11 cellular contexts compared by ENCODE assay signal in genomic region chr9:122821278-122821952, GRCh38. TPM values are rescaled to one million over a fixed set of nuclear protein-coding genes. Genes with fewer than 3 reads are reported as not detected.
DNase-seq lines count a peak whose midpoint lies in the region; ATAC-seq, FAIRE-seq and TF ChIP-seq lines count a peak whose summit lies in the region.
"Had no signal": no experiment of that assay in that cellular context is flagged by ENCODE, and none has a peak within 500 bp of the region (broad histone marks: within the 10 kb centered on the region; RNA-seq: fewer than 3 reads in every experiment).

No MANE protein-coding gene starts in this region.

- peak overlapping the region; percentile 23; the same call in 1 of the 2 replicates for H3K4me2 ChIP-seq in K562 (ENCODE audit: insufficient read depth, low read length)

- intact Hi-C loops in K562 (cut with micrococcal nuclease) (no loop called here), right lobe of liver (cut with DNase I) (no loop called here)

- in situ Hi-C loops in K562 (cut with MboI) = loop anchor here (10.0 kb wide), 1 partner anchor 523 kb away; no protein-coding TSS in a partner anchor

- no peak overlapping the region for H3K4me3 Mint-ChIP-seq in activated T-cell treated with anti-CD3 and anti-CD28 coated beads, Interleukin-2, amount 50 U/mL, for 24 hours
- H3K4me3 Mint-ChIP-seq in activated T-cell treated with anti-CD3 and anti-CD28 coated beads, Interleukin-2, amount 50 U/mL, for 4 hours = no peak overlapping the region
- H3K4me3 Mint-ChIP-seq: activated CD8-positive, alpha-beta T cell treated with anti-CD3 and anti-CD28 coated beads, Interleukin-2, amount 10 ng/mL, durations not matched to agents 7 days and 5 days had no signal

- H3K79me2 ChIP-seq in K562 (ENCODE audit: control insufficient read depth, insufficient read depth, low read length) = peaks cover 22% of the 10 kb centered on the region

- peak overlapping the region; percentile 86 for H3K27ac Mint-ChIP-seq in activated T-cell treated with anti-CD3 and anti-CD28 coated beads, Interleukin-2, amount 50 U/mL, for 24 hours
- H3K27ac Mint-ChIP-seq: activated CD8-positive, alpha-beta T cell treated with anti-CD3 and anti-CD28 coated beads, Interleukin-2, amount 10 ng/mL, durations not matched to agents 7 days and 5 days had no signal

- H3K27me3 ChIP-seq in K562 (ENCODE audit: control insufficient read depth in 2 of 2, insufficient read depth in 2 of 2, low read length in 2 of 2) (no peaks in the 10 kb centered on the region), right lobe of liver (no peaks in the 10 kb centered on the region), upper lobe of left lung (no peaks in the 10 kb centered on the region)

- H3K36me3 Mint-ChIP-seq in activated T-cell treated with anti-CD3 and anti-CD28 coated beads, Interleukin-2, amount 50 U/mL, for 24 hours (ENCODE audit: low read depth) = peaks cover 78% of the 10 kb centered on the region
- H3K36me3 Mint-ChIP-seq in activated T-cell treated with anti-CD3 and anti-CD28 coated beads, Interleukin-2, amount 50 U/mL, for 4 hours (ENCODE audit: insufficient read depth) = peaks cover 19% of the 10 kb centered on the region

- H3K9ac ChIP-seq in K562 (ENCODE audit: insufficient read depth in 1 of 2, low read depth in 2 of 2, low read length in 2 of 2) = peak overlapping the region in 1 of 2 experiments; percentile 59; a peak in 1 of 4 replicates

- no peak overlapping the region for H3K4me3 ChIP-seq in K562
- H3K4me3 ChIP-seq in right lobe of liver = no peak overlapping the region
- H3K4me3 ChIP-seq in upper lobe of left lung = no peak overlapping the region

- H3K27me3 Mint-ChIP-seq in activated T-cell treated with anti-CD3 and anti-CD28 coated beads, Interleukin-2, amount 50 U/mL, for 24 hours = no peaks in the 10 kb centered on the region
- H3K27me3 Mint-ChIP-seq in activated T-cell treated with anti-CD3 and anti-CD28 coated beads, Interleukin-2, amount 50 U/mL, for 4 hours (ENCODE audit: low read depth) = no peaks in the 10 kb centered on the region

- TF ChIP-seq CTCF in K562 (IDR thresholded peaks at IDR 0.05 in 2 of 3, conservative IDR thresholded peaks at IDR 0.05 in 1 of 3; ENCODE audit: insufficient read depth in 2 of 3, low read depth in 1 of 3, low read length in 3 of 3) = no peak
- no peak for TF ChIP-seq CTCF in right lobe of liver (IDR thresholded peaks at IDR 0.05)
- no peak for TF ChIP-seq CTCF in upper lobe of left lung (IDR thresholded peaks at IDR 0.05)

- H2AFZ ChIP-seq in K562 (ENCODE audit: low read depth, low read length) = no peak overlapping the region

- no peak overlapping the region; the same call in 2 of the 3 replicates for H3K27ac ChIP-seq in K562 (ENCODE audit: extremely low read depth, low read depth, low read length)
- H3K27ac ChIP-seq in right lobe of liver = no peak overlapping the region
- H3K27ac ChIP-seq in upper lobe of left lung = peak overlapping the region; percentile 52 to 70 (median 64)

- TF ChIP-seq POLR2A in K562 (conservative IDR thresholded peaks at IDR 0.05) (no peak), right lobe of liver (IDR thresholded peaks at IDR 0.05) (no peak), upper lobe of left lung (IDR thresholded peaks at IDR 0.05) (peak in 1 of 4 donors; percentile 38)

- FAIRE-seq in K562 (lab: Jason Lieb, UNC) = peak; percentile 80

- no peaks in the 10 kb centered on the region for H3K9me1 ChIP-seq in K562 (ENCODE audit: control insufficient read depth, insufficient read depth, low read length)

- BruUV-seq in K562 (replicated peaks; lab: Mats Ljungman, UMichigan) = no TSS peak

- CTCF ChIA-PET in K562 (lab: Yijun Ruan, JAX; ENCODE audit: low intra/inter-chr PET ratio) = no interaction called here

- WGBS in K562 (ENCODE audit: insufficient coverage, low coverage, missing lambda C conversion rate) = 18% methylated on average over 7 of the region's 7 CpGs
- 35% methylated on average over 7 of the region's 7 CpGs for WGBS in right lobe of liver (ENCODE audit: insufficient coverage, low coverage, low lambda C conversion rate, missing lambda C conversion rate)
- 34 to 37% methylated on average over 7 of the region's 7 CpGs for WGBS in upper lobe of left lung, 2 donors

- TF ChIP-seq EP300 in K562 (IDR thresholded peaks at IDR 0.05; ENCODE audit: low read length) (peak; percentile 48; the same call in 1 of the 2 replicates), upper lobe of left lung (IDR thresholded peaks at IDR 0.05) (peak in 1 of 4 donors; percentile 82)

- no peak for TF ChIP-seq RAD21 in K562 (CRISPR knock-in tag; conservative IDR thresholded peaks at IDR 0.05 in 1 of 2, IDR thresholded peaks at IDR 0.05 in 1 of 2)

- no peak for ATAC-seq in activated T-cell treated with anti-CD3 and anti-CD28 coated beads, Interleukin-2, amount 50 U/mL, for 4 hours
- ATAC-seq in K562 (peak; percentile 82), right lobe of liver (peak; percentile 48 to 74 (median 68)), upper lobe of left lung (ENCODE audit: low FRiP score in 2 of 2) (peak; percentile 73 to 76), GM19455 (IDR thresholded peaks at IDR 0.05; ENCODE audit: unreplicated experiment) (no peak)
- ATAC-seq: activated CD8-positive, alpha-beta T cell treated with anti-CD3 and anti-CD28 coated beads, Interleukin-2, amount 10 ng/mL, durations not matched to agents 7 days and 5 days had no signal

- H4K20me1 ChIP-seq in K562 (replicated peaks; ENCODE audit: control insufficient read depth, insufficient read depth, low read length) = 0 out of 2 replicates have a peak, but pooled peaks cover 5% of the 10 kb centered on the region

- H3K4me1 Mint-ChIP-seq in activated T-cell treated with anti-CD3 and anti-CD28 coated beads, Interleukin-2, amount 50 U/mL, for 24 hours (ENCODE audit: low read depth) = peaks cover 55% of the 10 kb centered on the region
- peaks cover 52% of the 10 kb centered on the region for H3K4me1 Mint-ChIP-seq in activated T-cell treated with anti-CD3 and anti-CD28 coated beads, Interleukin-2, amount 50 U/mL, for 4 hours (ENCODE audit: low read depth)

- peaks cover 7 to 11% of the 10 kb centered on the region in 2 experiments; a peak in 4 of 5 replicates for H3K4me1 ChIP-seq in K562 (replicated peaks in 1 of 2; ENCODE audit: control insufficient read depth in 2 of 2, insufficient read depth in 2 of 2, low read length in 2 of 2)
- H3K4me1 ChIP-seq in right lobe of liver = peaks cover 0 to under 1% (median 0%) of the 10 kb centered on the region in 4 donors
- H3K4me1 ChIP-seq in upper lobe of left lung = peaks cover 41 to 59% (median 48%) of the 10 kb centered on the region in 4 donors

- H3K9me3 ChIP-seq in K562 (replicated peaks; ENCODE audit: control insufficient read depth, insufficient read depth, low read depth, low read length) = no peaks in the 10 kb centered on the region
- no peaks in the 10 kb centered on the region for H3K9me3 ChIP-seq in right lobe of liver
- H3K9me3 ChIP-seq in upper lobe of left lung = no peaks in the 10 kb centered on the region

- no peaks in the 10 kb centered on the region for H3K9me3 Mint-ChIP-seq in activated T-cell treated with anti-CD3 and anti-CD28 coated beads, Interleukin-2, amount 50 U/mL, for 24 hours
- H3K9me3 Mint-ChIP-seq in activated T-cell treated with anti-CD3 and anti-CD28 coated beads, Interleukin-2, amount 50 U/mL, for 4 hours = no peaks in the 10 kb centered on the region

- DNase-seq in activated T-cell treated with anti-CD3 and anti-CD28 coated beads, Interleukin-2, amount 50 U/mL, for 24 hours = no peak
- DNase-seq in activated T-cell treated with anti-CD3 and anti-CD28 coated beads, Interleukin-2, amount 50 U/mL, for 4 hours = no peak
- DNase-seq in K562 (ENCODE audit: extremely low read depth in 1 of 4, low spot score in 3 of 4) = peak in 2 of 4 experiments; percentile 32 to 58
- DNase-seq in right lobe of liver = peak in 1 of 3 donors; percentile 44
- peak in 1 of 2 donors; percentile 66 for DNase-seq in upper lobe of left lung
- no peak for DNase-seq in SHP77 (lab: John Stamatoyannopoulos, UW)
- DNase-seq in middle frontal gyrus (ENCODE audit: extremely low spot score, low spot score) = no peak
- DNase-seq: activated CD8-positive, alpha-beta T cell treated with anti-CD3 and anti-CD28 coated beads, Interleukin-2, amount 10 ng/mL, durations not matched to agents 7 days and 5 days had no signal

- peaks cover 77% of the 10 kb centered on the region for H3K36me3 ChIP-seq in K562 (ENCODE audit: control insufficient read depth, insufficient read depth, low read length)
- H3K36me3 ChIP-seq in right lobe of liver = peaks cover 0 to 43% (median 4%) of the 10 kb centered on the region in 4 donors
- peaks cover 0 to 62% (median 27%) of the 10 kb centered on the region in 4 donors for H3K36me3 ChIP-seq in upper lobe of left lung

- POLR2A ChIA-PET in K562 (lab: Yijun Ruan, JAX) = no interaction called here

RNA-seq across cellular contexts. Expression of gene PDCL, which starts 7.0 kb away (rescaled TPM):
- total RNA-seq in activated T-cell treated with anti-CD3 and anti-CD28 coated beads, Interleukin-2, amount 50 U/mL, for 4 hours = 10 to 100 TPM; 12.6 to 17.7 (median 13.3) TPM
- total RNA-seq in K562 (2011; cell fraction: chromatin; rRNA removed; ENCODE audit: low replicate concordance) = 6.4 and 9.4 TPM in 2 replicates
- 4.9 and 5.0 TPM in 2 replicates for total RNA-seq in K562 (2011; cell fraction: nucleolus; rRNA removed)
- total RNA-seq in K562 (2011; cell fraction: nucleoplasm; rRNA removed) = 5.7 and 6.2 TPM in 2 replicates
- 20.2 and 22.7 TPM in 2 replicates for total RNA-seq in K562 (2014; rRNA removed)
- 22.0 and 24.6 TPM in 2 replicates for total RNA-seq in K562 (2014; rRNA removed; fragmentation: Illumina TruSeq; extraction: Trizol)
- total RNA-seq in K562 (2015; rRNA removed; fragmentation: Illumina TruSeq; extraction: Trizol) = 18.4 and 22.1 TPM in 2 replicates
- total RNA-seq in K562 (2021) = 16.5 and 18.7 TPM in 2 replicates
- polyA plus RNA-seq in K562 (2011; rRNA removed) = 11.4 and 14.0 TPM in 2 replicates
- 6.4 and 7.3 TPM in 2 replicates for polyA plus RNA-seq in K562 (2011; cell fraction: cytosol; rRNA removed)
- polyA plus RNA-seq in K562 (2011; cell fraction: nucleus; rRNA removed) = 3.9 and 4.9 TPM in 2 replicates
- 10.1 and 17.0 TPM in 2 replicates for polyA plus RNA-seq in K562 (2012)
- polyA plus RNA-seq in K562 (2014; fragmentation: Illumina TruSeq; extraction: Trizol) = 11.7 and 12.7 TPM in 2 replicates
- 10 to 100 TPM; 18.6 to 21.7 TPM for polyA plus RNA-seq in K562 (2014; fragmentation: Nextera tagmentation; extraction: Ambion mirVana)
- 12.8 and 15.0 TPM in 2 replicates for polyA plus RNA-seq in K562 (2014; rRNA removed)
- 29.1 and 29.9 TPM in 2 replicates for polyA minus RNA-seq in K562 (2011; rRNA and poly(A)+ RNA removed)
- 9.3 and 14.7 TPM in 2 replicates for polyA minus RNA-seq in K562 (2011; cell fraction: cytosol; rRNA and poly(A)+ RNA removed)
- 3.1 and 5.6 TPM in 2 replicates for polyA minus RNA-seq in K562 (2011; cell fraction: nucleus; rRNA and poly(A)+ RNA removed)
- 1 to 10 TPM; 3.5 to 7.5 (median 4.8) TPM for total RNA-seq in right lobe of liver
- total RNA-seq in upper lobe of left lung = 10 to 100 TPM; 18.3 to 34.3 (median 25.2) TPM

RNA-seq across cellular contexts. Expression of gene OR1K1, which starts 21.5 kb away (rescaled TPM):
- not detected for total RNA-seq in activated T-cell treated with anti-CD3 and anti-CD28 coated beads, Interleukin-2, amount 50 U/mL, for 4 hours
- not detected in 2 replicates for total RNA-seq in K562 (2011; cell fraction: chromatin; rRNA removed; ENCODE audit: low replicate concordance)
- total RNA-seq in K562 (2011; cell fraction: nucleolus; rRNA removed) = not detected in 2 replicates
- total RNA-seq in K562 (2011; cell fraction: nucleoplasm; rRNA removed) = not detected in 2 replicates
- total RNA-seq in K562 (2014; rRNA removed) (not detected in 2 replicates), K562 (2014; rRNA removed; fragmentation: Illumina TruSeq; extraction: Trizol) (not detected in 2 replicates), K562 (2015; rRNA removed; fragmentation: Illumina TruSeq; extraction: Trizol) (not detected in 2 replicates), K562 (2021) (not detected in 2 replicates), right lobe of liver (not detected), upper lobe of left lung (not detected)
- polyA plus RNA-seq in K562 (2011; rRNA removed) (not detected in 2 replicates), K562 (2014; fragmentation: Illumina TruSeq; extraction: Trizol) (not detected in 2 replicates), K562 (2014; fragmentation: Nextera tagmentation; extraction: Ambion mirVana) (not detected), K562 (2014; rRNA removed) (not detected in 2 replicates)
- polyA plus RNA-seq in K562 (2011; cell fraction: cytosol; rRNA removed) = not detected in 2 replicates
- 0.14 TPM in 1 of 2 replicates, not detected in the other for polyA plus RNA-seq in K562 (2011; cell fraction: nucleus; rRNA removed)
- not detected in 2 replicates for polyA plus RNA-seq in K562 (2012)
- not detected in 2 replicates for polyA minus RNA-seq in K562 (2011; rRNA and poly(A)+ RNA removed)
- polyA minus RNA-seq in K562 (2011; cell fraction: cytosol; rRNA and poly(A)+ RNA removed) = not detected in 2 replicates
- not detected in 2 replicates for polyA minus RNA-seq in K562 (2011; cell fraction: nucleus; rRNA and poly(A)+ RNA removed)
- total RNA-seq: activated CD8-positive, alpha-beta T cell treated with anti-CD3 and anti-CD28 coated beads, Interleukin-2, amount 10 ng/mL, durations not matched to agents 7 days and 5 days; renal cortical epithelial cell had no signal
- polyA plus RNA-seq: BJ had no signal

RNA-seq across cellular contexts. Expression of gene OR5C1, which starts 32.7 kb away (rescaled TPM):
- total RNA-seq in activated T-cell treated with anti-CD3 and anti-CD28 coated beads, Interleukin-2, amount 50 U/mL, for 4 hours = not detected
- not detected in 2 replicates for total RNA-seq in K562 (2011; cell fraction: chromatin; rRNA removed; ENCODE audit: low replicate concordance)
- total RNA-seq in K562 (2011; cell fraction: nucleolus; rRNA removed) = not detected in 2 replicates
- total RNA-seq in K562 (2011; cell fraction: nucleoplasm; rRNA removed) = not detected in 2 replicates
- total RNA-seq in K562 (2014; rRNA removed) (not detected in 2 replicates), K562 (2014; rRNA removed; fragmentation: Illumina TruSeq; extraction: Trizol) (not detected in 2 replicates), K562 (2015; rRNA removed; fragmentation: Illumina TruSeq; extraction: Trizol) (not detected in 2 replicates), K562 (2021) (not detected in 2 replicates), right lobe of liver (not detected), upper lobe of left lung (not detected)
- polyA plus RNA-seq in K562 (2011; rRNA removed) (not detected in 2 replicates), K562 (2014; fragmentation: Illumina TruSeq; extraction: Trizol) (not detected in 2 replicates), K562 (2014; fragmentation: Nextera tagmentation; extraction: Ambion mirVana) (not detected), K562 (2014; rRNA removed) (not detected in 2 replicates)
- polyA plus RNA-seq in K562 (2011; cell fraction: cytosol; rRNA removed) = not detected in 2 replicates
- not detected in 2 replicates for polyA plus RNA-seq in K562 (2011; cell fraction: nucleus; rRNA removed)
- not detected in 2 replicates for polyA plus RNA-seq in K562 (2012)
- not detected in 2 replicates for polyA minus RNA-seq in K562 (2011; rRNA and poly(A)+ RNA removed)
- polyA minus RNA-seq in K562 (2011; cell fraction: cytosol; rRNA and poly(A)+ RNA removed) = not detected in 2 replicates
- not detected in 2 replicates for polyA minus RNA-seq in K562 (2011; cell fraction: nucleus; rRNA and poly(A)+ RNA removed)
- total RNA-seq: activated CD8-positive, alpha-beta T cell treated with anti-CD3 and anti-CD28 coated beads, Interleukin-2, amount 10 ng/mL, durations not matched to agents 7 days and 5 days; renal cortical epithelial cell had no signal
- polyA plus RNA-seq: BJ had no signal

Comparison
In these comparisons a context has a peak if more than half of its experiments do, and no peak if none do; other contexts are left out.
1. ATAC-seq: peak in K562 (single experiment), right lobe of liver (4 of 4) and upper lobe of left lung (2 of 2); none in activated T-cell treated with anti-CD3 and anti-CD28 coated beads, Interleukin-2, amount 50 U/mL, for 4 hours (0 of 2) and GM19455 (single experiment).
2. H3K27ac ChIP-seq: peak in upper lobe of left lung (4 of 4); none in K562 (single experiment) and right lobe of liver (0 of 3).